ENCODE assay signal across 1 cellular context in genomic region chr16:4532238-4532637, GRCh38.
TF ChIP-seq lines count a peak whose summit lies in the region.

No MANE protein-coding gene starts in this region.

TF ChIP-seq in HEK293, 187 proteins besides CTCF, POLR2A, EP300 and RAD21 (continued from another document):
- peak; percentile 15; the same call in 1 of the 2 replicates for TF ChIP-seq REST (tag by site-specific recombination; IDR thresholded peaks at IDR 0.05)
- TF ChIP-seq KLF10 (tag by site-specific recombination; IDR thresholded peaks at IDR 0.05): no peak
